ENCODE assay signal across 1 cellular context in the genomic region with DNA sequence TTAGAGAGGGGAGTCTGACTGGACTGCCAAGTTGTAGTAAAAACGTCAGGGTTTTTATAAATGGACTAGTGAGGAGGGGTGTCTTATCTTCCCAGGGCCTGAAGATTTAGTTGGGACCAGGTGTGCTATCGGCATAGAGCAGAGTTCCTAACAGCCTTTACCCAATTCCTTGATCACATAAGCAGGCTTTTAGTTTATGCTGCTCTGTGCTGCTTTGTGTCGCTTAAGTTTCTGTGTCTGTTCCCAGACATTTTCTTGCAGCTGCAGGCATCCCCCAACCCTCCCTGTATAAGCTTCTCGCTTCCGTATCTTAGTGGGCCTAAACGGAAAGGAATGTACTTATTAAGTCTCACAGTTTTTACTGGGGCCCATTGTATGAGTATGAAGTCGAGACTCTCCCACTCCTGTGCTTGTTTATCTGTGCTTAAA.
TF ChIP-seq lines count a peak whose summit lies in the region.

No MANE protein-coding gene starts in this region.

TF ChIP-seq in K562, 482 proteins besides CTCF, POLR2A, EP300 and RAD21 (continued from another document and continues in another):
- TF ChIP-seq MTA3 (IDR thresholded peaks at IDR 0.05; ENCODE audit: borderline replicate concordance) (0 out of 2 replicates have a peak, but pooled peaks have one; percentile 24), STAT5A (IDR thresholded peaks at IDR 0.05; ENCODE audit: borderline replicate concordance, low read length) (peak; percentile 65; the same call in 1 of the 2 replicates), ZBTB8A (IDR thresholded peaks at IDR 0.05; ENCODE audit: partially characterized antibody) (no peak), POLR2AphosphoS2 (IDR thresholded peaks at IDR 0.05; ENCODE audit: low read length) (no peak), ZNF785 (CRISPR knock-in tag; IDR thresholded peaks at IDR 0.05) (no peak), SMARCC2 (IDR thresholded peaks at IDR 0.05; ENCODE audit: low read depth) (0 out of 2 replicates have a peak, but pooled peaks have one; percentile 46), CBX8 (IDR thresholded peaks at IDR 0.05; ENCODE audit: borderline replicate concordance, extremely low read depth, low read depth, low read length, poor library complexity, severe bottlenecking) (no peak), CC2D1A (IDR thresholded peaks at IDR 0.05) (peak; percentile 31; the same call in 1 of the 2 replicates), SMARCE1 (IDR thresholded peaks at IDR 0.05) (peak; percentile 30; the same call in 1 of the 2 replicates), TAL1 (IDR thresholded peaks at IDR 0.05) (peak; percentile 87), ETV6 (IDR thresholded peaks at IDR 0.05; ENCODE audit: borderline replicate concordance in 1 of 2, low read depth in 2 of 2, low read length in 1 of 2) (no peak), ETV6 (CRISPR knock-in tag; IDR thresholded peaks at IDR 0.05; ENCODE audit: borderline replicate concordance) (no peak), NBN (IDR thresholded peaks at IDR 0.05; ENCODE audit: low read depth) (0 out of 2 replicates have a peak, but pooled peaks have one; percentile 69), NFYB (IDR thresholded peaks at IDR 0.05; ENCODE audit: extremely low read depth, insufficient read length) (no peak), KAT8 (IDR thresholded peaks at IDR 0.05; ENCODE audit: low read depth) (no peak), SMARCA4 (IDR thresholded peaks at IDR 0.05) (peak; percentile 50), KDM5B (IDR thresholded peaks at IDR 0.05; ENCODE audit: insufficient replicate concordance, low read depth, low read length) (peak; percentile 3), NFIC (IDR thresholded peaks at IDR 0.05) (peak; percentile 72), FOXK2 (conservative IDR thresholded peaks at IDR 0.05 in 1 of 2, IDR thresholded peaks at IDR 0.05 in 1 of 2; ENCODE audit: low read depth in 2 of 2) (peak in 1 of 2 experiments; percentile 29; a peak in 3 of 4 replicates), MEIS2 (IDR thresholded peaks at IDR 0.05; ENCODE audit: partially characterized antibody) (peak; percentile 88), KDM1A (IDR thresholded peaks at IDR 0.05) (0 out of 4 replicates have a peak, but pooled peaks of 1 of the 2 experiments have one; percentile 33)
- TF ChIP-seq, protein P1, sequence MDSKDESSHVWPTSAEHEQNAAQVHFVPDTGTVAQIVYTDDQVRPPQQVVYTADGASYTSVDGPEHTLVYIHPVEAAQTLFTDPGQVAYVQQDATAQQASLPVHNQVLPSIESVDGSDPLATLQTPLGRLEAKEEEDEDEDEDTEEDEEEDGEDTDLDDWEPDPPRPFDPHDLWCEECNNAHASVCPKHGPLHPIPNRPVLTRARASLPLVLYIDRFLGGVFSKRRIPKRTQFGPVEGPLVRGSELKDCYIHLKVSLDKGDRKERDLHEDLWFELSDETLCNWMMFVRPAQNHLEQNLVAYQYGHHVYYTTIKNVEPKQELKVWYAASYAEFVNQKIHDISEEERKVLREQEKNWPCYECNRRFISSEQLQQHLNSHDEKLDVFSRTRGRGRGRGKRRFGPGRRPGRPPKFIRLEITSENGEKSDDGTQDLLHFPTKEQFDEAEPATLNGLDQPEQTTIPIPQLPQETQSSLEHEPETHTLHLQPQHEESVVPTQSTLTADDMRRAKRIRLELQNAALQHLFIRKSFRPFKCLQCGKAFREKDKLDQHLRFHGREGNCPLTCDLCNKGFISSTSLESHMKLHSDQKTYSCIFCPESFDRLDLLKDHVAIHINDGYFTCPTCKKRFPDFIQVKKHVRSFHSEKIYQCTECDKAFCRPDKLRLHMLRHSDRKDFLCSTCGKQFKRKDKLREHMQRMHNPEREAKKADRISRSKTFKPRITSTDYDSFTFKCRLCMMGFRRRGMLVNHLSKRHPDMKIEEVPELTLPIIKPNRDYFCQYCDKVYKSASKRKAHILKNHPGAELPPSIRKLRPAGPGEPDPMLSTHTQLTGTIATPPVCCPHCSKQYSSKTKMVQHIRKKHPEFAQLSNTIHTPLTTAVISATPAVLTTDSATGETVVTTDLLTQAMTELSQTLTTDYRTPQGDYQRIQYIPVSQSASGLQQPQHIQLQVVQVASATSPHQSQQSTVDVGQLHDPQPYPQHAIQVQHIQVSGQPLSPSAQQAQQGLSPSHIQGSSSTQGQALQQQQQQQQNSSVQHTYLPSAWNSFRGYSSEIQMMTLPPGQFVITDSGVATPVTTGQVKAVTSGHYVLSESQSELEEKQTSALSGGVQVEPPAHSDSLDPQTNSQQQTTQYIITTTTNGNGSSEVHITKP (IDR thresholded peaks at IDR 0.05; ENCODE audit: partially characterized antibody) = peak; percentile 97
- TF ChIP-seq, protein P2, sequence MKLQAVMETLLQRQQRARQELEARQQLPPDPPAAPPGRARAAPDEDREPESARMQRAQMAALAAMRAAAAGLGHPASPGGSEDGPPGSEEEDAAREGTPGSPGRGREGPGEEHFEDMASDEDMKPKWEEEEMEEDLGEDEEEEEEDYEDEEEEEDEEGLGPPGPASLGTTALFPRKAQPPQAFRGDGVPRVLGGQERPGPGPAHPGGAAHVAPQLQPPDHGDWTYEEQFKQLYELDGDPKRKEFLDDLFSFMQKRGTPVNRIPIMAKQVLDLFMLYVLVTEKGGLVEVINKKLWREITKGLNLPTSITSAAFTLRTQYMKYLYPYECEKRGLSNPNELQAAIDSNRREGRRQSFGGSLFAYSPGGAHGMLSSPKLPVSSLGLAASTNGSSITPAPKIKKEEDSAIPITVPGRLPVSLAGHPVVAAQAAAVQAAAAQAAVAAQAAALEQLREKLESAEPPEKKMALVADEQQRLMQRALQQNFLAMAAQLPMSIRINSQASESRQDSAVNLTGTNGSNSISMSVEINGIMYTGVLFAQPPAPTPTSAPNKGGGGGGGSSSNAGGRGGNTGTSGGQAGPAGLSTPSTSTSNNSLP (IDR thresholded peaks at IDR 0.05; ENCODE audit: borderline replicate concordance, low read depth, low read length) = no peak
- TF ChIP-seq, protein P3, sequence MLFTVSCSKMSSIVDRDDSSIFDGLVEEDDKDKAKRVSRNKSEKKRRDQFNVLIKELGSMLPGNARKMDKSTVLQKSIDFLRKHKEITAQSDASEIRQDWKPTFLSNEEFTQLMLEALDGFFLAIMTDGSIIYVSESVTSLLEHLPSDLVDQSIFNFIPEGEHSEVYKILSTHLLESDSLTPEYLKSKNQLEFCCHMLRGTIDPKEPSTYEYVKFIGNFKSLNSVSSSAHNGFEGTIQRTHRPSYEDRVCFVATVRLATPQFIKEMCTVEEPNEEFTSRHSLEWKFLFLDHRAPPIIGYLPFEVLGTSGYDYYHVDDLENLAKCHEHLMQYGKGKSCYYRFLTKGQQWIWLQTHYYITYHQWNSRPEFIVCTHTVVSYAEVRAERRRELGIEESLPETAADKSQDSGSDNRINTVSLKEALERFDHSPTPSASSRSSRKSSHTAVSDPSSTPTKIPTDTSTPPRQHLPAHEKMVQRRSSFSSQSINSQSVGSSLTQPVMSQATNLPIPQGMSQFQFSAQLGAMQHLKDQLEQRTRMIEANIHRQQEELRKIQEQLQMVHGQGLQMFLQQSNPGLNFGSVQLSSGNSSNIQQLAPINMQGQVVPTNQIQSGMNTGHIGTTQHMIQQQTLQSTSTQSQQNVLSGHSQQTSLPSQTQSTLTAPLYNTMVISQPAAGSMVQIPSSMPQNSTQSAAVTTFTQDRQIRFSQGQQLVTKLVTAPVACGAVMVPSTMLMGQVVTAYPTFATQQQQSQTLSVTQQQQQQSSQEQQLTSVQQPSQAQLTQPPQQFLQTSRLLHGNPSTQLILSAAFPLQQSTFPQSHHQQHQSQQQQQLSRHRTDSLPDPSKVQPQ (CRISPR knock-in tag; IDR thresholded peaks at IDR 0.05; ENCODE audit: borderline replicate concordance) = no peak
- TF ChIP-seq, protein P4, sequence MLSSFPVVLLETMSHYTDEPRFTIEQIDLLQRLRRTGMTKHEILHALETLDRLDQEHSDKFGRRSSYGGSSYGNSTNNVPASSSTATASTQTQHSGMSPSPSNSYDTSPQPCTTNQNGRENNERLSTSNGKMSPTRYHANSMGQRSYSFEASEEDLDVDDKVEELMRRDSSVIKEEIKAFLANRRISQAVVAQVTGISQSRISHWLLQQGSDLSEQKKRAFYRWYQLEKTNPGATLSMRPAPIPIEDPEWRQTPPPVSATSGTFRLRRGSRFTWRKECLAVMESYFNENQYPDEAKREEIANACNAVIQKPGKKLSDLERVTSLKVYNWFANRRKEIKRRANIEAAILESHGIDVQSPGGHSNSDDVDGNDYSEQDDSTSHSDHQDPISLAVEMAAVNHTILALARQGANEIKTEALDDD (IDR thresholded peaks at IDR 0.05) = peak; percentile 57
- TF ChIP-seq, protein P5, sequence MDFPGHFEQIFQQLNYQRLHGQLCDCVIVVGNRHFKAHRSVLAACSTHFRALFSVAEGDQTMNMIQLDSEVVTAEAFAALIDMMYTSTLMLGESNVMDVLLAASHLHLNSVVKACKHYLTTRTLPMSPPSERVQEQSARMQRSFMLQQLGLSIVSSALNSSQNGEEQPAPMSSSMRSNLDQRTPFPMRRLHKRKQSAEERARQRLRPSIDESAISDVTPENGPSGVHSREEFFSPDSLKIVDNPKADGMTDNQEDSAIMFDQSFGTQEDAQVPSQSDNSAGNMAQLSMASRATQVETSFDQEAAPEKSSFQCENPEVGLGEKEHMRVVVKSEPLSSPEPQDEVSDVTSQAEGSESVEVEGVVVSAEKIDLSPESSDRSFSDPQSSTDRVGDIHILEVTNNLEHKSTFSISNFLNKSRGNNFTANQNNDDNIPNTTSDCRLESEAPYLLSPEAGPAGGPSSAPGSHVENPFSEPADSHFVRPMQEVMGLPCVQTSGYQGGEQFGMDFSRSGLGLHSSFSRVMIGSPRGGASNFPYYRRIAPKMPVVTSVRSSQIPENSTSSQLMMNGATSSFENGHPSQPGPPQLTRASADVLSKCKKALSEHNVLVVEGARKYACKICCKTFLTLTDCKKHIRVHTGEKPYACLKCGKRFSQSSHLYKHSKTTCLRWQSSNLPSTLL (IDR thresholded peaks at IDR 0.05) = no peak
- TF ChIP-seq, protein P6, sequence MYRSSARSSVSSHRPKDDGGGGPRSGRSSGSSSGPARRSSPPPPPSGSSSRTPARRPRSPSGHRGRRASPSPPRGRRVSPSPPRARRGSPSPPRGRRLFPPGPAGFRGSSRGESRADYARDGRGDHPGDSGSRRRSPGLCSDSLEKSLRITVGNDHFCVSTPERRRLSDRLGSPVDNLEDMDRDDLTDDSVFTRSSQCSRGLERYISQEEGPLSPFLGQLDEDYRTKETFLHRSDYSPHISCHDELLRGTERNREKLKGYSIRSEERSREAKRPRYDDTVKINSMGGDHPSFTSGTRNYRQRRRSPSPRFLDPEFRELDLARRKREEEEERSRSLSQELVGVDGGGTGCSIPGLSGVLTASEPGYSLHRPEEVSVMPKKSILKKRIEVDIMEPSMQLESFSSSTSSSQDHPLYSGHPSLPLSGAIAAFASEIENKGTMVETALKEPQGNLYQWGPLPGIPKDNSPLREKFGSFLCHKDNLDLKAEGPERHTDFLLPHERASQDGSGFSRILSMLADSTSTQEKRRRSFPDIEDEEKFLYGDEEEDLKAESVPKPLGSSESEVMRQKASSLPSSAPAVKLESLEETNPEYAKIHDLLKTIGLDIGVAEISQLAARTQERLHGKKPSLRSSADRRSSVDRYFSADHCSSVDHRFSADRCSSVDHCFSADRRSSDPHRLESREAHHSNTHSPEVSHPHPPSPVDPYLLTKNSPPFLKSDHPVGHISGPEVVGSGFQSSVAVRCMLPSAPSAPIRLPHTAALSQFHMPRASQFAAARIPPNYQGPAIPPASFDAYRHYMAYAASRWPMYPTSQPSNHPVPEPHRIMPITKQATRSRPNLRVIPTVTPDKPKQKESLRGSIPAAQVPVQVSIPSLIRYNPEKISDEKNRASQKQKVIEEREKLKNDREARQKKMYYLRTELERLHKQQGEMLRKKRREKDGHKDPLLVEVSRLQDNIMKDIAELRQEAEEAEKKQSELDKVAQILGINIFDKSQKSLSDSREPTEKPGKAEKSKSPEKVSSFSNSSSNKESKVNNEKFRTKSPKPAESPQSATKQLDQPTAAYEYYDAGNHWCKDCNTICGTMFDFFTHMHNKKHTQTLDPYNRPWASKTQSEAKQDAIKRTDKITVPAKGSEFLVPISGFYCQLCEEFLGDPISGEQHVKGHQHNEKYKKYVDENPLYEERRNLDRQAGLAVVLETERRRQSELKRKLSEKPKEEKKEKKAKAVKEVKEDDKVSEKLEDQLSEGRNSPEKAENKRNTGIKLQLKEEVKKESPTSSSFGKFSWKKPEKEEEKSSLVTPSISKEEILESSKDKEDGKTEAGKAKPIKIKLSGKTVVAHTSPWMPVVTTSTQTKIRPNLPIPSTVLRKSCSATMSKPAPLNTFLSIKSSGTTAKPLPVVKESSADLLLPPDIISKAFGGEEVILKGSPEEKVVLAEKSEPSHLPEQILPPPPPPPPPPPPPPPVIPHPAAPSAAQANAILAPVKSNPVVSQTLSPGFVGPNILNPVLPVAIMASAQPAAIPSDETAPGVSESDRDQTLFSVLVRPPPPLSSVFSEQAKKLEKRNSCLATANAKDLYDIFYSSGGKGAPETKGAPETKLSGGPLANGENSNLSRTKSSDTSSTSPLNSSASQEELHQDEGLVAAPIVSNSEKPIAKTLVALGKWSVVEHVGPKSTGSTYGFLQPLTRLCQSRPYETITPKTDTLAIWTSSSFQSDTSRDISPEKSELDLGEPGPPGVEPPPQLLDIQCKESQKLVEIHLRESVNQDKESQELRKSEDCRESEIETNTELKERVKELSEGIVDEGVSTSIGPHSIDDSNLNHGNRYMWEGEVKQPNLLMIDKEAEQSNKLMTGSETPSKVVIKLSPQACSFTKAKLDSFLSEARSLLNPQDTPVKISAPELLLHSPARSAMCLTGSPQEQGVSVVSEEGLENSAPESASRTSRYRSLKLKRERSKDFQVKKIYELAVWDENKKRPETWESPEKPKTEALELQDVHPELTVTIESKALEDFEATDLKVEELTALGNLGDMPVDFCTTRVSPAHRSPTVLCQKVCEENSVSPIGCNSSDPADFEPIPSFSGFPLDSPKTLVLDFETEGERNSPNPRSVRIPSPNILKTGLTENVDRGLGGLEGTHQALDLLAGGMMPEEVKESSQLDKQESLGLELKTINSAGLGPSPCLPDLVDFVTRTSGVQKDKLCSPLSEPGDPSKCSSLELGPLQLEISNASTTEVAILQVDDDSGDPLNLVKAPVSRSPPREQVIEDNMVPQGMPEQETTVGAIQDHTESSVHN (IDR thresholded peaks at IDR 0.05; ENCODE audit: borderline replicate concordance in 1 of 2, low read depth in 1 of 2) = no peak
- TF ChIP-seq, protein P7, sequence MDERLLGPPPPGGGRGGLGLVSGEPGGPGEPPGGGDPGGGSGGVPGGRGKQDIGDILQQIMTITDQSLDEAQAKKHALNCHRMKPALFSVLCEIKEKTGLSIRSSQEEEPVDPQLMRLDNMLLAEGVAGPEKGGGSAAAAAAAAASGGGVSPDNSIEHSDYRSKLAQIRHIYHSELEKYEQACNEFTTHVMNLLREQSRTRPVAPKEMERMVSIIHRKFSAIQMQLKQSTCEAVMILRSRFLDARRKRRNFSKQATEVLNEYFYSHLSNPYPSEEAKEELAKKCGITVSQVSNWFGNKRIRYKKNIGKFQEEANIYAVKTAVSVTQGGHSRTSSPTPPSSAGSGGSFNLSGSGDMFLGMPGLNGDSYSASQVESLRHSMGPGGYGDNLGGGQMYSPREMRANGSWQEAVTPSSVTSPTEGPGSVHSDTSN (CRISPR knock-in tag; IDR thresholded peaks at IDR 0.05; ENCODE audit: low read depth) = no peak
- TF ChIP-seq, protein P7 (tag; conservative IDR thresholded peaks at IDR 0.05; ENCODE audit: low read depth) = peak; percentile 64
